In genomic region chr5:62084391-62084790, GRCh38 we compare ENCODE assay signal across 15 cellular contexts.
DNase-seq lines count a peak whose midpoint lies in the region; ATAC-seq and TF ChIP-seq lines count a peak whose summit lies in the region.
"Had no signal": no experiment of that assay in that cellular context is flagged by ENCODE, and none has a peak within 500 bp of the region (broad histone marks: within the 10 kb centered on the region; RNA-seq: fewer than 3 reads in every experiment).

No MANE protein-coding gene starts in this region.

- H3K27me3 ChIP-seq in PC-3 (ENCODE audit: low read length) (no peaks in the 10 kb centered on the region), WERI-Rb-1 (ENCODE audit: insufficient read depth, low read depth, severe bottlenecking) (peaks cover 7% of the 10 kb centered on the region)
- no peaks in the 10 kb centered on the region for H3K27me3 ChIP-seq in naive thymus-derived CD4-positive, alpha-beta T cell (ENCODE audit: control insufficient read depth in 2 of 2, insufficient read depth in 2 of 2, low read length in 2 of 2)

- no peaks in the 10 kb centered on the region for H3K9me2 ChIP-seq in PC-3 (replicated peaks; ENCODE audit: low read length)

- no peak overlapping the region for H3K4me3 Mint-ChIP-seq in naive thymus-derived CD4-positive, alpha-beta T cell
- H3K4me3 Mint-ChIP-seq: CD14-positive monocyte, GM23338 had no signal

- intact Hi-C loops in PC-3 (cut with micrococcal nuclease) = no loop called here
- intact Hi-C loops in naive thymus-derived CD4-positive, alpha-beta T cell (cut with micrococcal nuclease) = no loop called here

- H3K79me2 ChIP-seq in PC-3 (ENCODE audit: low read length) = no peaks in the 10 kb centered on the region

- H3K27ac ChIP-seq in PC-3 (ENCODE audit: low read length) (peak overlapping the region; percentile 68), epithelial cell of prostate (peak overlapping the region; percentile 25), WERI-Rb-1 (no peak overlapping the region)
- H3K27ac ChIP-seq in naive thymus-derived CD4-positive, alpha-beta T cell (ENCODE audit: low read depth, low read length) = no peak overlapping the region
- H3K27ac ChIP-seq: HL-60 had no signal

- H3K9ac ChIP-seq in PC-3 (ENCODE audit: low read length) = no peak overlapping the region

- CTCF ChIA-PET in PC-3 (lab: Charles Lee) = no interaction called here
- CTCF ChIA-PET in naive thymus-derived CD4-positive, alpha-beta T cell (lab: Charles Lee) = no interaction called here

- H3K27ac Mint-ChIP-seq in naive thymus-derived CD4-positive, alpha-beta T cell = no peak overlapping the region
- H3K27ac Mint-ChIP-seq: CD14-positive monocyte, GM23338 had no signal

- no peak for ATAC-seq in PC-3
- ATAC-seq in naive thymus-derived CD4-positive, alpha-beta T cell = no peak
- ATAC-seq: GM12878, GM23338 had no signal

- no peaks in the 10 kb centered on the region for H4K20me1 ChIP-seq in PC-3 (ENCODE audit: low read length)

- peaks cover 0 to 4% (median 0%) of the 10 kb centered on the region in 5 donors for H3K27me3 Mint-ChIP-seq in naive thymus-derived CD4-positive, alpha-beta T cell
- H3K27me3 Mint-ChIP-seq: CD4-positive, alpha-beta memory T cell had no signal

- H3K4me1 Mint-ChIP-seq in naive thymus-derived CD4-positive, alpha-beta T cell = no peaks in the 10 kb centered on the region
- H3K4me1 Mint-ChIP-seq: CD14-positive monocyte; CD4-positive, alpha-beta memory T cell had no signal

- peaks cover 29% of the 10 kb centered on the region for H3K4me1 ChIP-seq in PC-3 (ENCODE audit: insufficient read depth, low read length)
- H3K4me1 ChIP-seq in naive thymus-derived CD4-positive, alpha-beta T cell (ENCODE audit: control insufficient read depth in 2 of 2, insufficient read depth in 2 of 2, low read length in 2 of 2) = no peaks in the 10 kb centered on the region

- POLR2A ChIA-PET in PC-3 (lab: Charles Lee; ENCODE audit: unreplicated experiment) = no interaction called here
- POLR2A ChIA-PET in naive thymus-derived CD4-positive, alpha-beta T cell (lab: Charles Lee) = no interaction called here

- DNase-seq in PC-3 = no peak
- no peak for DNase-seq in epithelial cell of prostate (ENCODE audit: low read depth, low spot score)
- peak; percentile 2 for DNase-seq in occipital lobe (lab: John Stamatoyannopoulos, UW)
- DNase-seq in WERI-Rb-1 = no peak
- no peak for DNase-seq in T-helper 9 cell
- no peak for DNase-seq in naive thymus-derived CD4-positive, alpha-beta T cell
- DNase-seq: ACHN; Calu3; CD4-positive, alpha-beta memory T cell; DMS79 treated with DMSO at 0.1 percent for 48 hours; HCEC 1CT had no signal

- H3K4me2 ChIP-seq in PC-3 (ENCODE audit: low read length) = no peak overlapping the region
- H3K4me2 ChIP-seq: GM23338 had no signal

- peaks cover 0 to 2% (median 0%) of the 10 kb centered on the region in 11 donors for H3K9me3 Mint-ChIP-seq in naive thymus-derived CD4-positive, alpha-beta T cell
- H3K9me3 Mint-ChIP-seq: CD4-positive, alpha-beta memory T cell; GM23338 had no signal

- H3K36me3 ChIP-seq in PC-3 (ENCODE audit: low read depth, low read length) (no peaks in the 10 kb centered on the region), WERI-Rb-1 (no peaks in the 10 kb centered on the region)
- H3K36me3 ChIP-seq in naive thymus-derived CD4-positive, alpha-beta T cell (ENCODE audit: control insufficient read depth in 2 of 3, insufficient read depth in 3 of 3, low read length in 3 of 3) = no peaks in the 10 kb centered on the region

- no TSS peak for BruUV-seq in PC-3 (replicated peaks; lab: Mats Ljungman, UMichigan)

- TF ChIP-seq CTCF in PC-3 (conservative IDR thresholded peaks at IDR 0.05; ENCODE audit: low read depth, low read length) = no peak
- no peak for TF ChIP-seq CTCF in WERI-Rb-1 (IDR thresholded peaks at IDR 0.05; ENCODE audit: low read depth, low read length)

- H3K9me3 ChIP-seq in PC-3 (ENCODE audit: low read length) (no peaks in the 10 kb centered on the region), WERI-Rb-1 (ENCODE audit: severe bottlenecking) (no peaks in the 10 kb centered on the region)
- H3K9me3 ChIP-seq in naive thymus-derived CD4-positive, alpha-beta T cell (ENCODE audit: control insufficient read depth in 2 of 3, low read length in 3 of 3) = no peaks in the 10 kb centered on the region

- H3F3A ChIP-seq in PC-3 (ENCODE audit: low read length, unreplicated experiment) = peaks cover 4% of the 10 kb centered on the region

- no peak overlapping the region for H2AFZ ChIP-seq in PC-3 (ENCODE audit: low read length)
- H2AFZ ChIP-seq: GM23338 had no signal

- no peaks in the 10 kb centered on the region for H3K36me3 Mint-ChIP-seq in naive thymus-derived CD4-positive, alpha-beta T cell
- H3K36me3 Mint-ChIP-seq: CD14-positive monocyte; CD4-positive, alpha-beta memory T cell had no signal

- H3K4me3 ChIP-seq in PC-3 (ENCODE audit: low read length) = no peak overlapping the region
- no peak overlapping the region for H3K4me3 ChIP-seq in WERI-Rb-1 (ENCODE audit: low read depth, low read length)
- no peak overlapping the region for H3K4me3 ChIP-seq in naive thymus-derived CD4-positive, alpha-beta T cell (ENCODE audit: low read length)
- H3K4me3 ChIP-seq: GM12878, GM23338 had no signal

Comparison
In these comparisons a context has a peak if more than half of its experiments do, and no peak if none do; other contexts are left out.
1. H3K27ac ChIP-seq: peak in PC-3 (single experiment) and epithelial cell of prostate (single experiment); none in WERI-Rb-1 (single experiment) and naive thymus-derived CD4-positive, alpha-beta T cell (single experiment).